21 cellular contexts compared by ENCODE assay signal in the genomic region with DNA sequence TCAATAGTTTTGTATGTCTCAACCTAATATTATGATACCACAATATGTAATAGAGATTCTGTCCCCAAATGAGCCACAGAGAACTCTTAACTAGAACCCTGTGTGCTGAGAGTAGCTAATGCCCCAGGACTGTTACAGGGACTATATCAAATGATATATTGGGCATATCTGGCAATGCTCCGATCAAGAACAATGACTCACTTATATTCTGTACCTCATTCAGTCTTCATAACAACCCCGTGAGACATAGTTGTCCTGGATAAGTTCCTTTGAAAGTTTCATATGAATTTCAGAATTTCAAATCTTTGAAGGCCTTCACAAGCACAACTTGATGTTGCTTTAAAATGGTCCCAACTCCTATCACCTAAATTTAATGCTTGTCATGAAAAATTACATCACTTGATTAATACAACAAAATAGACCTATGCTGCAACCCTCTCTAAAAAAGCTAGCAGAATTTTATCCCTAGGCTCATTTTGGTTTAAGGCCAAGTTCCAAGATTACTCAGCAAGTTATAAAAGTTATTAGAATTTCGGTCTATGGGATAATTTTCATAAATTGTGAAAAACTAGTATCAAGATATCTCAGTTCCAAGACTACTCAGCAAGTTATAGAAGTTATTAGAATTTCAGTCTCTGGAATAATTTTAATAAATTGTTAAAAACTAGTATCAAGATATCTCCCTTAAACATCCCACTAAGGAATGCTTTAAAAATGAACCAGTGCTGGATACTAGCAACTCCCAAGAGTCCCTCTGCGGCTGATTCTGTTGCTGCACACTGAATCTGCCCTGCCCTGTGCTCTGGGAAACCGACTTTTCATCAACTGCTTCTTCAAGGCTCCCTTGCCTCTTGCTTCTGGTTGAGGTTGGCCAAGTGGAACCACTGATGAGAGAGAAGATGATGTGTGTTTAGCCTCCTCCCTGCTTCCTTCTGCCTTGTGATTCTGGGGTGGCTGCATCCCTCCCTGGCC. TPM values are rescaled to one million over a fixed set of nuclear protein-coding genes. Genes with fewer than 3 reads are reported as not detected.
A peak's percentile ranks its signal among the peaks of the same experiment; 100 is the strongest.
DNase-seq lines count a peak whose midpoint lies in the region; ATAC-seq and TF ChIP-seq lines count a peak whose summit lies in the region.
"Had no signal": no experiment of that assay in that cellular context is flagged by ENCODE, and none has a peak within 500 bp of the region (broad histone marks: within the 10 kb centered on the region; RNA-seq: fewer than 3 reads in every experiment).

No MANE protein-coding gene starts in this region.

- no peak overlapping the region for H3K9ac ChIP-seq in BLaER1
- H3K9ac ChIP-seq: neural progenitor cell had no signal

- H3K4me3 ChIP-seq in BLaER1 (no peak overlapping the region), RWPE2 (ENCODE audit: severe bottlenecking) (no peak overlapping the region), fibroblast of mammary gland (ENCODE audit: control insufficient read depth, low read depth, low read length) (no peak overlapping the region), testis (no peak overlapping the region)
- H3K4me3 ChIP-seq: neural progenitor cell, upper lobe of left lung had no signal

- H3K4me2 ChIP-seq in BLaER1: peak overlapping the region; percentile 39
- H3K4me2 ChIP-seq: neural progenitor cell had no signal

- H3K27me3 ChIP-seq in BLaER1 (peaks cover under 1% of the 10 kb centered on the region; the same call in 1 of the 2 replicates), RWPE2 (ENCODE audit: insufficient read depth, poor library complexity, severe bottlenecking) (no peaks in the 10 kb centered on the region), testis (no peaks in the 10 kb centered on the region)
- H3K27me3 ChIP-seq: upper lobe of left lung had no signal

- intact Hi-C loops in testis (cut with DNase I; ENCODE audit: low total_unique reads): no loop called here

- H3K36me3 ChIP-seq in BLaER1 (no peaks in the 10 kb centered on the region), RWPE2 (ENCODE audit: low read depth) (no peaks in the 10 kb centered on the region), testis (ENCODE audit: low read depth, missing control alignments) (no peaks in the 10 kb centered on the region)
- H3K36me3 ChIP-seq: neural progenitor cell, upper lobe of left lung had no signal

- H3K9me3 ChIP-seq in BLaER1 (peaks cover 14% of the 10 kb centered on the region), RWPE2 (ENCODE audit: severe bottlenecking) (no peaks in the 10 kb centered on the region), testis (no peaks in the 10 kb centered on the region)
- H3K9me3 ChIP-seq: upper lobe of left lung had no signal

- POLR2A ChIA-PET in HEK293T (lab: Yijun Ruan, JAX): no interaction called here

- WGBS in testis, 2 donors: 52 to 56% methylated on average over 5 of the region's 5 CpGs

- CTCF ChIA-PET in HEK293T (lab: Yijun Ruan, JAX): no interaction called here

- ATAC-seq in RWPE2 (ENCODE audit: low read depth): peak; percentile 74
- no peak for ATAC-seq in GM19035 (IDR thresholded peaks at IDR 0.05; ENCODE audit: unreplicated experiment)
- ATAC-seq: activated T-helper 17 cell treated with anti-CD3 and anti-CD28 coated beads, Interleukin-2, amount 50 U/mL, for 72 hours had no signal

- TF ChIP-seq CTCF in RWPE2 (IDR thresholded peaks at IDR 0.05; ENCODE audit: poor library complexity, severe bottlenecking) (no peak), fibroblast of mammary gland (conservative IDR thresholded peaks at IDR 0.05; ENCODE audit: control insufficient read depth, insufficient read depth, low read depth, low read length) (no peak), testis (IDR thresholded peaks at IDR 0.05) (no peak)

- H3K27ac ChIP-seq in BLaER1 (no peak overlapping the region), RWPE2 (ENCODE audit: poor library complexity, severe bottlenecking) (peak overlapping the region; percentile 46), testis (no peak overlapping the region)
- H3K27ac ChIP-seq: neural progenitor cell had no signal

- DNase-seq in RWPE2 (ENCODE audit: low spot score) (no peak), fibroblast of mammary gland (ENCODE audit: low read depth) (peak; percentile 79), myocyte (ENCODE audit: low read depth) (peak; percentile 38), HEK293T (ENCODE audit: extremely low spot score) (no peak), testis (no peak)
- DNase-seq in activated T-cell treated with anti-CD3 and anti-CD28 coated beads, Interleukin-2, amount 50 U/mL, for 1 hour: no peak
- DNase-seq: activated CD4-positive, CD25-positive, alpha-beta regulatory T cell; H9; hippocampal formation; KBM-7; kidney; midbrain; NCI-H1092 treated with DMSO at 0.1 percent for 48 hours; NCI-H524; stimulated activated naive CD4-positive, alpha-beta T cell treated with Interleukin-2 at 50 U/mL for 16 hours; T-helper 2 cell; upper lobe of left lung had no signal

- TF ChIP-seq POLR2A in testis (IDR thresholded peaks at IDR 0.05): no peak

- H3K4me1 ChIP-seq in BLaER1 (peaks cover 25% of the 10 kb centered on the region), RWPE2 (ENCODE audit: insufficient read depth, poor library complexity, severe bottlenecking) (peaks cover 38% of the 10 kb centered on the region), testis (peaks cover 3% of the 10 kb centered on the region)

- no peaks in the 10 kb centered on the region for H4K20me1 ChIP-seq in BLaER1

TF ChIP-seq in HEK293T, 16 proteins besides CTCF, POLR2A, EP300 and RAD21:
- TF ChIP-seq NFRKB (IDR thresholded peaks at IDR 0.05): no peak
- no peak for TF ChIP-seq LEF1 (IDR thresholded peaks at IDR 0.05; ENCODE audit: borderline replicate concordance)
- no peak for TF ChIP-seq FOXK2 (IDR thresholded peaks at IDR 0.05)
- no peak for TF ChIP-seq FOXM1 (IDR thresholded peaks at IDR 0.05; ENCODE audit: borderline replicate concordance)
- TF ChIP-seq ELF4 (IDR thresholded peaks at IDR 0.05): no peak
- TF ChIP-seq FOXA1 (IDR thresholded peaks at IDR 0.05): no peak
- TF ChIP-seq ARNT (IDR thresholded peaks at IDR 0.05): no peak
- TF ChIP-seq, protein P1, sequence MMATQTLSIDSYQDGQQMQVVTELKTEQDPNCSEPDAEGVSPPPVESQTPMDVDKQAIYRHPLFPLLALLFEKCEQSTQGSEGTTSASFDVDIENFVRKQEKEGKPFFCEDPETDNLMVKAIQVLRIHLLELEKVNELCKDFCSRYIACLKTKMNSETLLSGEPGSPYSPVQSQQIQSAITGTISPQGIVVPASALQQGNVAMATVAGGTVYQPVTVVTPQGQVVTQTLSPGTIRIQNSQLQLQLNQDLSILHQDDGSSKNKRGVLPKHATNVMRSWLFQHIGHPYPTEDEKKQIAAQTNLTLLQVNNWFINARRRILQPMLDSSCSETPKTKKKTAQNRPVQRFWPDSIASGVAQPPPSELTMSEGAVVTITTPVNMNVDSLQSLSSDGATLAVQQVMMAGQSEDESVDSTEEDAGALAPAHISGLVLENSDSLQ (IDR thresholded peaks at IDR 0.05): no peak
- TF ChIP-seq CTBP1 (IDR thresholded peaks at IDR 0.05; ENCODE audit: borderline replicate concordance): no peak
- TF ChIP-seq SUZ12 (IDR thresholded peaks at IDR 0.05): no peak
- no peak for TF ChIP-seq L3MBTL2 (conservative IDR thresholded peaks at IDR 0.05)
- TF ChIP-seq HDGF (IDR thresholded peaks at IDR 0.05; ENCODE audit: borderline replicate concordance): no peak
- TF ChIP-seq ZNF384 (IDR thresholded peaks at IDR 0.05): no peak
- no peak for TF ChIP-seq SP1 (IDR thresholded peaks at IDR 0.05)
- TF ChIP-seq TARDBP (IDR thresholded peaks at IDR 0.05): no peak
- TF ChIP-seq BHLHE40 (IDR thresholded peaks at IDR 0.05; ENCODE audit: borderline replicate concordance): no peak

RNA-seq across cellular contexts. Expression of a gene that starts 6.0 kb away (rescaled TPM):
- total RNA-seq in myocyte: 0.16 TPM in 1 of 2 replicates, not detected in the other
- 4.7 TPM for polyA plus RNA-seq in myocyte (2012)
- 1 to 10 TPM; 1.1 to 3.5 TPM for total RNA-seq in testis
- polyA plus RNA-seq in testis (ENCODE audit: insufficient read depth, low read depth, low replicate concordance): 6.4 TPM
- total RNA-seq: activated T-helper 17 cell treated with anti-CD3 and anti-CD28 coated beads, Interleukin-2, amount 50 U/mL, for 72 hours had no signal

Comparison
In these comparisons a context has a peak if more than half of its experiments do, and no peak if none do; other contexts are left out.
1. DNase-seq: peak in fibroblast of mammary gland (single experiment) and myocyte (single experiment); none in RWPE2 (single experiment), activated T-cell treated with anti-CD3 and anti-CD28 coated beads, Interleukin-2, amount 50 U/mL, for 1 hour (single experiment), HEK293T (single experiment) and testis (single experiment).